Comparison of ENCODE assay signal across 12 cellular contexts in genomic region chr3:188489639-188490405, GRCh38.
DNase-seq lines count a peak whose midpoint lies in the region; ATAC-seq and TF ChIP-seq lines count a peak whose summit lies in the region.
"Had no signal": no experiment of that assay in that cellular context is flagged by ENCODE, and none has a peak within 500 bp of the region (broad histone marks: within the 10 kb centered on the region; RNA-seq: fewer than 3 reads in every experiment).

No MANE protein-coding gene starts in this region.

- no peaks in the 10 kb centered on the region for H3K9me3 ChIP-seq in CD8-positive, alpha-beta T cell (ENCODE audit: low read length)
- H3K9me3 ChIP-seq in heart right ventricle: no peaks in the 10 kb centered on the region
- H3K9me3 ChIP-seq: neutrophil, upper lobe of left lung had no signal

- H3K36me3 ChIP-seq in CD8-positive, alpha-beta T cell (ENCODE audit: insufficient read depth, low read length): no peaks in the 10 kb centered on the region
- peaks cover 0 to 45% (median 5%) of the 10 kb centered on the region in 9 donors for H3K36me3 ChIP-seq in heart right ventricle
- H3K36me3 ChIP-seq: WERI-Rb-1 had no signal

- H3K4me1 Mint-ChIP-seq in CD8-positive, alpha-beta T cell (ENCODE audit: low read depth): peaks cover 2% of the 10 kb centered on the region

- no peak overlapping the region for H3K27ac Mint-ChIP-seq in CD8-positive, alpha-beta T cell

- intact Hi-C loops in CD8-positive, alpha-beta T cell (cut with DNase I, micrococcal nuclease): no loop called here
- intact Hi-C loops in heart right ventricle (cut with DNase I): no loop called here

- H3K9me3 Mint-ChIP-seq in CD8-positive, alpha-beta T cell: no peaks in the 10 kb centered on the region

- DNase-seq in EH (ENCODE audit: low read depth) (peak; percentile 84), kidney tubule cell (ENCODE audit: low spot score) (peak; percentile 36), GF-D8 (lab: John Stamatoyannopoulos, UW) (no peak), heart right ventricle (no peak)
- no peak for DNase-seq in CD8-positive, alpha-beta T cell
- no peak for DNase-seq in stimulated activated CD4-positive, alpha-beta T cell treated with anti-CD3 and anti-CD28 coated beads, Interleukin-15, amount 100 ng/mL, for 24 hours
- DNase-seq: activated naive CD4-positive, alpha-beta T cell; upper lobe of left lung; WERI-Rb-1 had no signal

- H3K27me3 ChIP-seq in CD8-positive, alpha-beta T cell (ENCODE audit: insufficient read depth, low read length): no peaks in the 10 kb centered on the region
- H3K27me3 ChIP-seq in heart right ventricle: no peaks in the 10 kb centered on the region
- H3K27me3 ChIP-seq: neutrophil, upper lobe of left lung had no signal

- 89 to 90% methylated on average over 1 of the region's 1 CpG for WGBS in heart right ventricle, 2 donors

- no peak for TF ChIP-seq CTCF in CD8-positive, alpha-beta T cell (IDR thresholded peaks at IDR 0.05)
- TF ChIP-seq CTCF in heart right ventricle (IDR thresholded peaks at IDR 0.05): no peak

- CTCF ChIA-PET in CD8-positive, alpha-beta T cell (lab: Charles Lee): interaction anchor here (0.6 kb wide), 1 partner anchor 1184 kb away, joined by 3 read pairs; no protein-coding TSS in a partner anchor

- H3K4me1 ChIP-seq in CD8-positive, alpha-beta T cell (ENCODE audit: insufficient read depth, low read length): no peaks in the 10 kb centered on the region
- H3K4me1 ChIP-seq in heart right ventricle: peaks cover 0 to 19% (median 13%) of the 10 kb centered on the region in 9 donors
- H3K4me1 ChIP-seq: upper lobe of left lung had no signal

- no peaks in the 10 kb centered on the region for H3K27me3 Mint-ChIP-seq in CD8-positive, alpha-beta T cell (ENCODE audit: low read depth)

- no peak overlapping the region for H3K27ac ChIP-seq in CD8-positive, alpha-beta T cell (ENCODE audit: low read depth, low read length)
- H3K27ac ChIP-seq in heart right ventricle: peak overlapping the region in 1 of 10 donors; percentile 22
- H3K27ac ChIP-seq: neutrophil, upper lobe of left lung, WERI-Rb-1 had no signal

- no peak overlapping the region for H3K4me3 ChIP-seq in CD8-positive, alpha-beta T cell (ENCODE audit: low read depth, low read length)
- no peak overlapping the region for H3K4me3 ChIP-seq in heart right ventricle
- H3K4me3 ChIP-seq: upper lobe of left lung had no signal

- ATAC-seq in HG02852 (IDR thresholded peaks at IDR 0.05; ENCODE audit: unreplicated experiment): peak; percentile 56
- peak; percentile 81 for ATAC-seq in SK-N-SH treated with all-trans-retinoic acid at 6 μM for 48 hours
- ATAC-seq in CD8-positive, alpha-beta T cell: no peak
- no peak for ATAC-seq in heart right ventricle

- POLR2A ChIA-PET in CD8-positive, alpha-beta T cell (lab: Charles Lee): interaction anchor here (0.6 kb wide), 1 partner anchor 12 kb away, joined by 4 read pairs; no protein-coding TSS in a partner anchor

- peaks cover 29% of the 10 kb centered on the region for H3K36me3 Mint-ChIP-seq in CD8-positive, alpha-beta T cell

- H3K4me3 Mint-ChIP-seq in CD8-positive, alpha-beta T cell: no peak overlapping the region

TF ChIP-seq in SK-N-SH treated with all-trans-retinoic acid at 6 μM for 48 hours, 23 proteins besides CTCF, POLR2A, EP300 and RAD21:
- TF ChIP-seq CSDC2 (CRISPR knock-in tag; IDR thresholded peaks at IDR 0.05): no peak
- TF ChIP-seq, protein P1, sequence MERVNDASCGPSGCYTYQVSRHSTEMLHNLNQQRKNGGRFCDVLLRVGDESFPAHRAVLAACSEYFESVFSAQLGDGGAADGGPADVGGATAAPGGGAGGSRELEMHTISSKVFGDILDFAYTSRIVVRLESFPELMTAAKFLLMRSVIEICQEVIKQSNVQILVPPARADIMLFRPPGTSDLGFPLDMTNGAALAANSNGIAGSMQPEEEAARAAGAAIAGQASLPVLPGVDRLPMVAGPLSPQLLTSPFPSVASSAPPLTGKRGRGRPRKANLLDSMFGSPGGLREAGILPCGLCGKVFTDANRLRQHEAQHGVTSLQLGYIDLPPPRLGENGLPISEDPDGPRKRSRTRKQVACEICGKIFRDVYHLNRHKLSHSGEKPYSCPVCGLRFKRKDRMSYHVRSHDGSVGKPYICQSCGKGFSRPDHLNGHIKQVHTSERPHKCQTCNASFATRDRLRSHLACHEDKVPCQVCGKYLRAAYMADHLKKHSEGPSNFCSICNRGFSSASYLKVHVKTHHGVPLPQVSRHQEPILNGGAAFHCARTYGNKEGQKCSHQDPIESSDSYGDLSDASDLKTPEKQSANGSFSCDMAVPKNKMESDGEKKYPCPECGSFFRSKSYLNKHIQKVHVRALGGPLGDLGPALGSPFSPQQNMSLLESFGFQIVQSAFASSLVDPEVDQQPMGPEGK (CRISPR knock-in tag; IDR thresholded peaks at IDR 0.05; ENCODE audit: borderline replicate concordance): no peak
- TF ChIP-seq ZFP3 (CRISPR knock-in tag; IDR thresholded peaks at IDR 0.05): no peak
- TF ChIP-seq TCF4 (CRISPR knock-in tag; IDR thresholded peaks at IDR 0.05; ENCODE audit: borderline replicate concordance): no peak
- no peak for TF ChIP-seq SNAI2 (CRISPR knock-in tag; IDR thresholded peaks at IDR 0.05)
- TF ChIP-seq ZFP30 (CRISPR knock-in tag; IDR thresholded peaks at IDR 0.05): no peak
- TF ChIP-seq ARNTL (CRISPR knock-in tag; IDR thresholded peaks at IDR 0.05; ENCODE audit: borderline replicate concordance, low read depth): no peak
- no peak for TF ChIP-seq OSR1 (CRISPR knock-in tag; IDR thresholded peaks at IDR 0.05)
- no peak for TF ChIP-seq ESRRG (CRISPR knock-in tag; IDR thresholded peaks at IDR 0.05)
- TF ChIP-seq POU6F1 (CRISPR knock-in tag; IDR thresholded peaks at IDR 0.05; ENCODE audit: borderline replicate concordance, low read depth): no peak

Comparison
In these comparisons a context has a peak if more than half of its experiments do, and no peak if none do; other contexts are left out.
1. DNase-seq: peak in EH (single experiment) and kidney tubule cell (single experiment); none in GF-D8 (single experiment), CD8-positive, alpha-beta T cell (0 of 7), stimulated activated CD4-positive, alpha-beta T cell treated with anti-CD3 and anti-CD28 coated beads, Interleukin-15, amount 100 ng/mL, for 24 hours (single experiment) and heart right ventricle (0 of 2).
2. ATAC-seq: peak in HG02852 (single experiment) and SK-N-SH treated with all-trans-retinoic acid at 6 μM for 48 hours (single experiment); none in CD8-positive, alpha-beta T cell (single experiment) and heart right ventricle (0 of 8).